1 cellular context compared by ENCODE assay signal in genomic region chr12:111834740-111835370, GRCh38.
TF ChIP-seq lines count a peak whose summit lies in the region.
"Not testable (repeated sequence)": the region's sequence is repeated elsewhere in the genome, so short reads cannot be mapped to it uniquely, and the experiment has no call there.

No MANE protein-coding gene starts in this region.

TF ChIP-seq in HepG2, 621 proteins besides CTCF, POLR2A, EP300 and RAD21:
- TF ChIP-seq ZNF281 (CRISPR knock-in tag; IDR thresholded peaks at IDR 0.05; ENCODE audit: borderline replicate concordance): peak; percentile 75; the same call in 1 of the 2 replicates
- TF ChIP-seq FOXA1 (IDR thresholded peaks at IDR 0.05): not testable (repeated sequence)
- TF ChIP-seq FOXA1 (CRISPR knock-in tag; IDR thresholded peaks at IDR 0.05): peak; percentile 73
- TF ChIP-seq FOXA3 (CRISPR knock-in tag; IDR thresholded peaks at IDR 0.05): peak; percentile 41; the same call in 1 of the 2 replicates
